In the genomic region with DNA sequence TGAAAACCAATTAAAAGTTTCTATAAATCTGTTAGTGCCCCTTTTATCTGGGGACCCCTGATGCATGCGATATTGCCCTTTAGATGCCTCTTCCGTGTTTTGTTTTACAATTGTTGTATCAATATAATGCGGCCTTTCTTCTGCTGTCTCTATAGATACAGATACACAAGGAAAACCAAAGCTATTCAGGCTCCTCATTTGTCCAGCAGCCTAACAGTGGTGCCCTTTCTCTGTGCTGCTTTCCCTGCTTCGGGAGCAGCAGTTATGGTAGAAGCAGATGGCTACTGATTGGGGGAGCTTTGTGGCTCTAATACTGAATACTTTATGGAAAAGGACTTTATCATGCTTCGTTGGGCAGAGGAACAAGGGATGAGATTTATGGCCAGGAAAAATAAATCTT, we compare ENCODE assay signal across 16 cellular contexts. TPM values are rescaled to one million over a fixed set of nuclear protein-coding genes. Genes with fewer than 3 reads are reported as not detected.
DNase-seq lines count a peak whose midpoint lies in the region; ATAC-seq and TF ChIP-seq lines count a peak whose summit lies in the region.
"Had no signal": no experiment of that assay in that cellular context is flagged by ENCODE, and none has a peak within 500 bp of the region (broad histone marks: within the 10 kb centered on the region; RNA-seq: fewer than 3 reads in every experiment).

No MANE protein-coding gene starts in this region.

- peaks cover 3% of the 10 kb centered on the region; the same call in 1 of the 2 replicates for H3K9me3 ChIP-seq in Panc1 (ENCODE audit: control insufficient read depth, insufficient read depth, low read depth, low read length)
- H3K9me3 ChIP-seq: Caco-2, HAP-1 had no signal

- peaks cover 32% of the 10 kb centered on the region for H3K36me3 Mint-ChIP-seq in activated CD8-positive, alpha-beta memory T cell treated with anti-CD3 and anti-CD28 coated beads, Interleukin-2, amount 10 ng/mL, durations not matched to agents 7 days and 5 days
- H3K36me3 Mint-ChIP-seq in stimulated activated memory B cell treated with anti-CD40 and anti-IgM and Interleukin-4, amounts not matched to agents 10 μg/mL and 1 μg/mL and 100 μg/mL, for 72 hours, result peaks cover 1% of the 10 kb centered on the region

- in situ Hi-C loops in Panc1 (cut with HindIII; ENCODE audit: low pct_unique_long_range_greater_than_20kb, low sequenced_read_pairs), result no loop called here

- peaks cover 41% of the 10 kb centered on the region for H3K4me1 Mint-ChIP-seq in activated CD8-positive, alpha-beta memory T cell treated with anti-CD3 and anti-CD28 coated beads, Interleukin-2, amount 10 ng/mL, durations not matched to agents 7 days and 5 days
- peaks cover 42% of the 10 kb centered on the region for H3K4me1 Mint-ChIP-seq in stimulated activated memory B cell treated with anti-CD40 and anti-IgM and Interleukin-4, amounts not matched to agents 10 μg/mL and 1 μg/mL and 100 μg/mL, for 72 hours

- H3K27me3 Mint-ChIP-seq in activated CD8-positive, alpha-beta memory T cell treated with anti-CD3 and anti-CD28 coated beads, Interleukin-2, amount 10 ng/mL, durations not matched to agents 7 days and 5 days, result peaks cover 12% of the 10 kb centered on the region
- no peaks in the 10 kb centered on the region for H3K27me3 Mint-ChIP-seq in stimulated activated memory B cell treated with anti-CD40 and anti-IgM and Interleukin-4, amounts not matched to agents 10 μg/mL and 1 μg/mL and 100 μg/mL, for 72 hours
- H3K27me3 Mint-ChIP-seq: stimulated activated naive B cell treated with anti-CD40 and anti-IgM and Interleukin-4, amounts not matched to agents 10 μg/mL and 1 μg/mL and 100 μg/mL, for 72 hours had no signal

- no peak overlapping the region for H3K4me3 ChIP-seq in Panc1 (ENCODE audit: low read depth in 2 of 2, low read length in 2 of 2)
- H3K4me3 ChIP-seq: HAP-1, skin epidermis had no signal

- BruUV-seq in Panc1 (replicated peaks; lab: Mats Ljungman, UMichigan), result no TSS peak

- no peaks in the 10 kb centered on the region for H3K27me3 ChIP-seq in Panc1 (ENCODE audit: control insufficient read depth, insufficient read depth, low read length)

- H3K27ac ChIP-seq in Panc1 (ENCODE audit: low read length), result peak overlapping the region; percentile 89
- H3K27ac ChIP-seq: skin epidermis had no signal

- TF ChIP-seq CTCF in Panc1 (IDR thresholded peaks at IDR 0.05), result no peak

- intact Hi-C loops in Panc1 (cut with micrococcal nuclease; ENCODE audit: unreplicated experiment), result no loop called here
- intact Hi-C loops in head of caudate nucleus (cut with DNase I), result no loop called here
- intact Hi-C loops in sciatic nerve (cut with DNase I), result no loop called here

- peak overlapping the region; percentile 2 for H3K4me3 Mint-ChIP-seq in activated CD8-positive, alpha-beta memory T cell treated with anti-CD3 and anti-CD28 coated beads, Interleukin-2, amount 10 ng/mL, durations not matched to agents 7 days and 5 days
- no peak overlapping the region for H3K4me3 Mint-ChIP-seq in stimulated activated memory B cell treated with anti-CD40 and anti-IgM and Interleukin-4, amounts not matched to agents 10 μg/mL and 1 μg/mL and 100 μg/mL, for 72 hours

- POLR2A ChIA-PET in Panc1 (lab: Charles Lee), result no interaction called here

- peaks cover 4% of the 10 kb centered on the region; the same call in 1 of the 2 replicates for H3K4me1 ChIP-seq in Panc1 (ENCODE audit: control insufficient read depth, insufficient read depth, low read length)
- H3K4me1 ChIP-seq: Caco-2, HAP-1 had no signal

- H3K9me3 Mint-ChIP-seq in activated CD8-positive, alpha-beta memory T cell treated with anti-CD3 and anti-CD28 coated beads, Interleukin-2, amount 10 ng/mL, durations not matched to agents 7 days and 5 days (ENCODE audit: low read depth), result no peaks in the 10 kb centered on the region
- H3K9me3 Mint-ChIP-seq in stimulated activated memory B cell treated with anti-CD40 and anti-IgM and Interleukin-4, amounts not matched to agents 10 μg/mL and 1 μg/mL and 100 μg/mL, for 72 hours, result no peaks in the 10 kb centered on the region
- H3K9me3 Mint-ChIP-seq: stimulated activated naive B cell treated with anti-CD40 and anti-IgM and Interleukin-4, amounts not matched to agents 10 μg/mL and 1 μg/mL and 100 μg/mL, for 72 hours had no signal

- no peaks in the 10 kb centered on the region for H3K36me3 ChIP-seq in Panc1 (ENCODE audit: control insufficient read depth, insufficient read depth, low read length)
- H3K36me3 ChIP-seq: HAP-1 had no signal

- DNase-seq in activated CD8-positive, alpha-beta memory T cell treated with anti-CD3 and anti-CD28 coated beads, Interleukin-2, amount 10 ng/mL, durations not matched to agents 7 days and 5 days, result no peak
- no peak for DNase-seq in activated CD8-positive, alpha-beta memory T cell treated with anti-CD3 and anti-CD28 coated beads for 24 hours
- DNase-seq in Panc1 (ENCODE audit: low read depth, low spot score), result no peak
- DNase-seq in head of caudate nucleus, result peak in 26 of 42 donors; percentile 25 to 77 (median 52)
- no peak for DNase-seq in sciatic nerve (ENCODE audit: low spot score)
- no peak for DNase-seq in NCI-H128 (lab: John Stamatoyannopoulos, UW; ENCODE audit: unreplicated experiment)
- DNase-seq: amniotic stem cell; Caco-2; GDM1; NK-92 treated with Interleukin-12 subunit alpha and Interleukin-12 subunit beta, amount 100 ng/mL, for 24 hours; stimulated activated naive B cell treated with anti-CD40 and anti-IgM and Interleukin-4, amounts not matched to agents 10 μg/mL and 1 μg/mL and 100 μg/mL, for 72 hours; T1000 had no signal

- no peak overlapping the region for H3K27ac Mint-ChIP-seq in activated CD8-positive, alpha-beta memory T cell treated with anti-CD3 and anti-CD28 coated beads, Interleukin-2, amount 10 ng/mL, durations not matched to agents 7 days and 5 days
- peak overlapping the region; percentile 96 for H3K27ac Mint-ChIP-seq in stimulated activated memory B cell treated with anti-CD40 and anti-IgM and Interleukin-4, amounts not matched to agents 10 μg/mL and 1 μg/mL and 100 μg/mL, for 72 hours
- H3K27ac Mint-ChIP-seq: stimulated activated naive B cell treated with anti-CD40 and anti-IgM and Interleukin-4, amounts not matched to agents 10 μg/mL and 1 μg/mL and 100 μg/mL, for 72 hours had no signal

- no peak for ATAC-seq in activated CD8-positive, alpha-beta memory T cell treated with anti-CD3 and anti-CD28 coated beads, Interleukin-2, amount 10 ng/mL, durations not matched to agents 7 days and 5 days
- ATAC-seq in Panc1 (no peak), HG03521 (IDR thresholded peaks at IDR 0.05; ENCODE audit: unreplicated experiment) (no peak), sciatic nerve (no peak)
- ATAC-seq in stimulated activated memory B cell treated with anti-CD40 and anti-IgM and Interleukin-4, amounts not matched to agents 10 μg/mL and 1 μg/mL and 100 μg/mL, for 72 hours, result no peak
- ATAC-seq: stimulated activated naive B cell treated with anti-CD40 and anti-IgM and Interleukin-4, amounts not matched to agents 10 μg/mL and 1 μg/mL and 100 μg/mL, for 72 hours had no signal

- CTCF ChIA-PET in activated CD8-positive, alpha-beta memory T cell treated with anti-CD3 and anti-CD28 coated beads, Interleukin-2, amount 10 ng/mL, durations not matched to agents 7 days and 5 days (lab: Charles Lee), result interaction anchor here (0.7 to 8.8 kb wide), 5 partner anchors 10 to 271 kb away, joined by 4 to 135 read pairs (median 40); a partner anchor contains a TSS
- CTCF ChIA-PET in Panc1 (lab: Charles Lee), result interaction anchor here (0.7 kb wide), 1 partner anchor 29 kb away, joined by 3 read pairs; no protein-coding TSS in a partner anchor

RNA-seq across cellular contexts. Expression of a gene that starts 10.6 kb away (rescaled TPM):
- total RNA-seq in activated CD8-positive, alpha-beta memory T cell treated with anti-CD3 and anti-CD28 coated beads, Interleukin-2, amount 10 ng/mL, durations not matched to agents 7 days and 5 days, result 10 to 100 TPM; 21.7 to 32.5 TPM
- total RNA-seq in Panc1 (2021; ENCODE audit: unreplicated experiment), result 5.3 TPM
- polyA plus RNA-seq in Panc1 (2012; ENCODE audit: insufficient read length), result 3.1 TPM
- total RNA-seq in sciatic nerve, result 8.0 TPM
- total RNA-seq: Caco-2 had no signal

Comparison
In these comparisons a context has a peak if more than half of its experiments do, and no peak if none do; other contexts are left out.
1. DNase-seq: peak in head of caudate nucleus (26 of 42); none in activated CD8-positive, alpha-beta memory T cell treated with anti-CD3 and anti-CD28 coated beads, Interleukin-2, amount 10 ng/mL, durations not matched to agents 7 days and 5 days (single experiment), activated CD8-positive, alpha-beta memory T cell treated with anti-CD3 and anti-CD28 coated beads for 24 hours (single experiment), Panc1 (single experiment), sciatic nerve (single experiment) and NCI-H128 (single experiment).